Comparison of ENCODE assay signal across 8 cellular contexts in genomic region chr13:27406178-27406939, GRCh38. TPM values are rescaled to one million over a fixed set of nuclear protein-coding genes. Genes with fewer than 3 reads are reported as not detected.
DNase-seq lines count a peak whose midpoint lies in the region; ATAC-seq and TF ChIP-seq lines count a peak whose summit lies in the region.

No MANE protein-coding gene starts in this region.

- H3K4me3 ChIP-seq in mucosa of descending colon, result no peak overlapping the region

- peak; percentile 10 for DNase-seq in NK-92 treated with Interleukin-12 subunit alpha and Interleukin-12 subunit beta, amount 100 ng/mL, for 24 hours (lab: John Stamatoyannopoulos, UW)
- DNase-seq in NK-92 (lab: John Stamatoyannopoulos, UW; ENCODE audit: unreplicated experiment), result no peak
- DNase-seq in HuH-7 (ENCODE audit: low spot score), result peak; percentile 45
- DNase-seq in RPMI8226, result peak; percentile 59
- DNase-seq in chondrocyte (ENCODE audit: low spot score), result no peak
- DNase-seq in mucosa of descending colon, result peak in 2 of 3 donors; percentile 47 to 67
- no peak for DNase-seq in dedifferentiated amniotic fluid mesenchymal stem cell (ENCODE audit: extremely low spot score)
- no peak for DNase-seq in stimulated activated CD4-positive, alpha-beta T cell treated with anti-CD3 and anti-CD28 coated beads, Interleukin-12 subunit alpha, Interleukin-12 subunit beta, amount 100 ng/mL, for 4 hours

- peaks cover 18% of the 10 kb centered on the region for H3K27me3 Mint-ChIP-seq in chondrocyte (ENCODE audit: low read depth)

- intact Hi-C loops in mucosa of descending colon (cut with DNase I, micrococcal nuclease), result no loop called here

- H3K27ac Mint-ChIP-seq in chondrocyte (ENCODE audit: unreplicated experiment), result no peak overlapping the region

- no peak overlapping the region for H3K4me3 Mint-ChIP-seq in chondrocyte (ENCODE audit: unreplicated experiment)

- H3K36me3 ChIP-seq in mucosa of descending colon (ENCODE audit: low read depth), result no peaks in the 10 kb centered on the region

- no peaks in the 10 kb centered on the region for H3K9me3 ChIP-seq in mucosa of descending colon

- peaks cover 3% of the 10 kb centered on the region for H3K36me3 Mint-ChIP-seq in chondrocyte (ENCODE audit: low read depth)

- H3K4me1 Mint-ChIP-seq in chondrocyte (ENCODE audit: low read depth), result peaks cover 15% of the 10 kb centered on the region

- H3K9me3 Mint-ChIP-seq in chondrocyte (ENCODE audit: low read depth), result peaks cover 3% of the 10 kb centered on the region

- ATAC-seq in mucosa of descending colon, result peak; percentile 61

- TF ChIP-seq CTCF in chondrocyte (IDR thresholded peaks at IDR 0.05), result peak; percentile 81
- TF ChIP-seq CTCF in mucosa of descending colon (IDR thresholded peaks at IDR 0.05), result peak; percentile 28

- peaks cover 24% of the 10 kb centered on the region for H3K4me1 ChIP-seq in mucosa of descending colon (ENCODE audit: low read depth)

RNA-seq across cellular contexts. Expression of gene GTF3A, which starts 18.1 kb away (rescaled TPM):
- total RNA-seq in chondrocyte, result 73.3 to 87.8 TPM (median 74.7 TPM) in 3 replicates
- total RNA-seq in mucosa of descending colon, result 10 to 100 TPM; 32.4 to 70.7 (median 43.0) TPM

RNA-seq across cellular contexts. Expression of gene MTIF3, which starts 44.0 kb away (rescaled TPM):
- total RNA-seq in chondrocyte, result 34.2 to 41.2 TPM (median 34.9 TPM) in 3 replicates
- total RNA-seq in mucosa of descending colon, result 10 to 100 TPM; 54.1 to 57.4 (median 56.3) TPM

Comparison
In these comparisons a context has a peak if more than half of its experiments do, and no peak if none do; other contexts are left out.
1. DNase-seq: peak in NK-92 treated with Interleukin-12 subunit alpha and Interleukin-12 subunit beta, amount 100 ng/mL, for 24 hours (single experiment), HuH-7 (single experiment), RPMI8226 (single experiment) and mucosa of descending colon (2 of 3); none in NK-92 (single experiment), chondrocyte (single experiment), dedifferentiated amniotic fluid mesenchymal stem cell (single experiment) and stimulated activated CD4-positive, alpha-beta T cell treated with anti-CD3 and anti-CD28 coated beads, Interleukin-12 subunit alpha, Interleukin-12 subunit beta, amount 100 ng/mL, for 4 hours (single experiment).